2 cellular contexts compared by ENCODE assay signal in genomic region chr9:135296783-135297715, GRCh38.
TF ChIP-seq lines count a peak whose summit lies in the region.

No MANE protein-coding gene starts in this region.

TF ChIP-seq in GM23338, 12 proteins besides CTCF, POLR2A, EP300 and RAD21:
- TF ChIP-seq EZH2phosphoT487 (IDR thresholded peaks at IDR 0.05; ENCODE audit: unreplicated experiment) (no peak), JUNB (IDR thresholded peaks at IDR 0.05; ENCODE audit: unreplicated experiment) (no peak)

TF ChIP-seq in WTC11, 78 proteins besides CTCF, POLR2A, EP300 and RAD21:
- TF ChIP-seq SP1 (CRISPR knock-in tag; conservative IDR thresholded peaks at IDR 0.05) = no peak
- no peak for TF ChIP-seq ETV6 (CRISPR knock-in tag; IDR thresholded peaks at IDR 0.05)
- TF ChIP-seq NFATC4 (CRISPR knock-in tag; IDR thresholded peaks at IDR 0.05) = no peak
- TF ChIP-seq ZBTB43 (CRISPR knock-in tag; IDR thresholded peaks at IDR 0.05) = no peak
- no peak for TF ChIP-seq ATF2 (CRISPR knock-in tag; IDR thresholded peaks at IDR 0.05; ENCODE audit: borderline replicate concordance, low read depth)
- TF ChIP-seq JUN (CRISPR knock-in tag; IDR thresholded peaks at IDR 0.05) = no peak
- no peak for TF ChIP-seq AR (CRISPR knock-in tag; IDR thresholded peaks at IDR 0.05)
- TF ChIP-seq ZNF317 (CRISPR knock-in tag; IDR thresholded peaks at IDR 0.05; ENCODE audit: borderline replicate concordance, low read depth) = no peak
- no peak for TF ChIP-seq CREB1 (CRISPR knock-in tag; IDR thresholded peaks at IDR 0.05)
- TF ChIP-seq CREM (CRISPR knock-in tag; IDR thresholded peaks at IDR 0.05) = no peak
